In the genomic region with DNA sequence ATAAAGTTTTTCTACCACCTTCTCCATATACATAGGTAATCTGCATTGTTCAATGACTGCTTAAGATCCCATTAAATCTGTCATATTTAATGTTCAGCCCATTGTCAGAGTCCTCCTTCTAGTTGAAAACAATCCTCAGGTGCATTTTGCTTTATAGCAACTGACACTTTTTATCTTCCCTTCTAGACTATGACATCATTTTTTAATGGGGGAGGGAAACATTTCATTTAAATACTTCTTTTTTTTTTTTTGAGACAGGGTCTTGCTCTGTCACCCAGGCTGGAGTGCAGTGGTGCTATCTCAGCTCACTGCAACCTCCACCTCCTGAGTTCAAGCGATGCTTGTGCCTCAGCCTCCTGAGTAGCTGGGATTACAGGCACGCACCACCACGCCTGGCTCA, we compare ENCODE assay signal across 8 cellular contexts. TPM values are rescaled to one million over a fixed set of nuclear protein-coding genes. Genes with fewer than 3 reads are reported as not detected.
"Had no signal": no experiment of that assay in that cellular context is flagged by ENCODE, and none has a peak within 500 bp of the region (broad histone marks: within the 10 kb centered on the region; RNA-seq: fewer than 3 reads in every experiment).

No MANE protein-coding gene starts in this region.

RNA-seq across cellular contexts. Expression of gene FAXDC2, which starts 17.6 kb away (rescaled TPM):
- total RNA-seq: activated B cell treated with CpG ODN at 0.5 μM for 24 hours; activated CD4-positive, alpha-beta memory T cell treated with anti-CD3 and anti-CD28 coated beads for 36 hours; activated CD4-positive, alpha-beta T cell treated with anti-CD3 and anti-CD28 coated beads, Interleukin-2, amount 10 ng/mL, durations not matched to agents 24 days and 14 days; activated CD8-positive, alpha-beta memory T cell treated with anti-CD3 and anti-CD28 coated beads for 36 hours; activated CD8-positive, alpha-beta T cell treated with anti-CD3 and anti-CD28 coated beads for 36 hours; activated naive CD4-positive, alpha-beta T cell treated with anti-CD3 and anti-CD28 coated beads for 36 hours; activated T-helper 1 cell treated with anti-CD3 and anti-CD28 coated beads, Interleukin-12 subunit alpha, Interleukin-12 subunit beta, Interleukin-2, Interleukin-4 antibody, amounts not matched to agents 30 ng/mL and 10 ng/mL and 1 ng/mL, durations not matched to agents 14 hours and 24 hours and 36 hours; activated T-helper 17 cell treated with anti-CD3 and anti-CD28 coated beads, Interleukin-2, amount 50 U/mL, for 72 hours had no signal
